Comparison of ENCODE assay signal across 1 cellular context in the genomic region with DNA sequence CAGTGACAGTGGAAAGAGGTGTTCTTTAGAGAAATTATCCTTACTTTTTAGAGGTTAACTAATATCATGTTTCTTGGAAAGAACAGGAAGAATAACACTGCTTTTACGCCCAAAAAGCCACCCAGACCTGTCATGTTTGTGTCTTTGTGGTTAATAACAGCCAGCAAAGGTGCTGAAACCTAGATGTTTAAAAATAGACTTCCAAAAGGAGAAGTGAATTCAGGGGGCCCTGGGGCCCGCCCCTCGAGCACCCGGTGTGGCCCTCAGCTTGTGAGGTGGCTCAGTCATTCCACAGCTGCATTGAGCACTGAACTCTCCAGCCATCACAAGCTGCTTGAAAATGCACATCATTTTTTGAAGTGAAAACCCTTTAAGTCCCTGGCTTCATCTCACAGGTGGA.
A peak's percentile ranks its signal among the peaks of the same experiment; 100 is the strongest.
TF ChIP-seq lines count a peak whose summit lies in the region.

No MANE protein-coding gene starts in this region.

TF ChIP-seq in GM12878, 131 proteins besides CTCF, POLR2A, EP300 and RAD21 (continued from another document):
- TF ChIP-seq ZNF24 (IDR thresholded peaks at IDR 0.05), result peak; percentile 32; the same call in 1 of the 2 replicates
- peak; percentile 99 for TF ChIP-seq SPI1 (IDR thresholded peaks at IDR 0.05; ENCODE audit: borderline replicate concordance, insufficient read depth, low read depth, low read length)
- TF ChIP-seq, protein P1, sequence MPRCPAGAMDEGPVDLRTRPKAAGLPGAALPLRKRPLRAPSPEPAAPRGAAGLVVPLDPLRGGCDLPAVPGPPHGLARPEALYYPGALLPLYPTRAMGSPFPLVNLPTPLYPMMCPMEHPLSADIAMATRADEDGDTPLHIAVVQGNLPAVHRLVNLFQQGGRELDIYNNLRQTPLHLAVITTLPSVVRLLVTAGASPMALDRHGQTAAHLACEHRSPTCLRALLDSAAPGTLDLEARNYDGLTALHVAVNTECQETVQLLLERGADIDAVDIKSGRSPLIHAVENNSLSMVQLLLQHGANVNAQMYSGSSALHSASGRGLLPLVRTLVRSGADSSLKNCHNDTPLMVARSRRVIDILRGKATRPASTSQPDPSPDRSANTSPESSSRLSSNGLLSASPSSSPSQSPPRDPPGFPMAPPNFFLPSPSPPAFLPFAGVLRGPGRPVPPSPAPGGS (IDR thresholded peaks at IDR 0.05; ENCODE audit: borderline replicate concordance, insufficient read depth, low read depth, low read length, poor library complexity, severe bottlenecking), result peak; percentile 56
- TF ChIP-seq, protein P2, sequence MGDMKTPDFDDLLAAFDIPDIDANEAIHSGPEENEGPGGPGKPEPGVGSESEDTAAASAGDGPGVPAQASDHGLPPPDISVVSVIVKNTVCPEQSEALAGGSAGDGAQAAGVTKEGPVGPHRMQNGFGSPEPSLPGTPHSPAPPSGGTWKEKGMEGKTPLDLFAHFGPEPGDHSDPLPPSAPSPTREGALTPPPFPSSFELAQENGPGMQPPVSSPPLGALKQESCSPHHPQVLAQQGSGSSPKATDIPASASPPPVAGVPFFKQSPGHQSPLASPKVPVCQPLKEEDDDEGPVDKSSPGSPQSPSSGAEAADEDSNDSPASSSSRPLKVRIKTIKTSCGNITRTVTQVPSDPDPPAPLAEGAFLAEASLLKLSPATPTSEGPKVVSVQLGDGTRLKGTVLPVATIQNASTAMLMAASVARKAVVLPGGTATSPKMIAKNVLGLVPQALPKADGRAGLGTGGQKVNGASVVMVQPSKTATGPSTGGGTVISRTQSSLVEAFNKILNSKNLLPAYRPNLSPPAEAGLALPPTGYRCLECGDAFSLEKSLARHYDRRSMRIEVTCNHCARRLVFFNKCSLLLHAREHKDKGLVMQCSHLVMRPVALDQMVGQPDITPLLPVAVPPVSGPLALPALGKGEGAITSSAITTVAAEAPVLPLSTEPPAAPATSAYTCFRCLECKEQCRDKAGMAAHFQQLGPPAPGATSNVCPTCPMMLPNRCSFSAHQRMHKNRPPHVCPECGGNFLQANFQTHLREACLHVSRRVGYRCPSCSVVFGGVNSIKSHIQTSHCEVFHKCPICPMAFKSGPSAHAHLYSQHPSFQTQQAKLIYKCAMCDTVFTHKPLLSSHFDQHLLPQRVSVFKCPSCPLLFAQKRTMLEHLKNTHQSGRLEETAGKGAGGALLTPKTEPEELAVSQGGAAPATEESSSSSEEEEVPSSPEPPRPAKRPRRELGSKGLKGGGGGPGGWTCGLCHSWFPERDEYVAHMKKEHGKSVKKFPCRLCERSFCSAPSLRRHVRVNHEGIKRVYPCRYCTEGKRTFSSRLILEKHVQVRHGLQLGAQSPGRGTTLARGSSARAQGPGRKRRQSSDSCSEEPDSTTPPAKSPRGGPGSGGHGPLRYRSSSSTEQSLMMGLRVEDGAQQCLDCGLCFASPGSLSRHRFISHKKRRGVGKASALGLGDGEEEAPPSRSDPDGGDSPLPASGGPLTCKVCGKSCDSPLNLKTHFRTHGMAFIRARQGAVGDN (IDR thresholded peaks at IDR 0.05), result no peak
- TF ChIP-seq ATF7 (IDR thresholded peaks at IDR 0.05; ENCODE audit: low read depth), result peak; percentile 83
- peak; percentile 74 for TF ChIP-seq MTA3 (IDR thresholded peaks at IDR 0.05; ENCODE audit: borderline replicate concordance, low read length)
- peak; percentile 58; the same call in 1 of the 2 replicates for TF ChIP-seq MXI1 (IDR thresholded peaks at IDR 0.05; ENCODE audit: low read depth, low read length)
- no peak for TF ChIP-seq ZSCAN29 (IDR thresholded peaks at IDR 0.05)
- TF ChIP-seq NR2C1 (IDR thresholded peaks at IDR 0.05), result no peak
- peak; percentile 89 for TF ChIP-seq TAF1 (IDR thresholded peaks at IDR 0.05; ENCODE audit: borderline replicate concordance, low read depth, low read length)
- TF ChIP-seq, protein P3, sequence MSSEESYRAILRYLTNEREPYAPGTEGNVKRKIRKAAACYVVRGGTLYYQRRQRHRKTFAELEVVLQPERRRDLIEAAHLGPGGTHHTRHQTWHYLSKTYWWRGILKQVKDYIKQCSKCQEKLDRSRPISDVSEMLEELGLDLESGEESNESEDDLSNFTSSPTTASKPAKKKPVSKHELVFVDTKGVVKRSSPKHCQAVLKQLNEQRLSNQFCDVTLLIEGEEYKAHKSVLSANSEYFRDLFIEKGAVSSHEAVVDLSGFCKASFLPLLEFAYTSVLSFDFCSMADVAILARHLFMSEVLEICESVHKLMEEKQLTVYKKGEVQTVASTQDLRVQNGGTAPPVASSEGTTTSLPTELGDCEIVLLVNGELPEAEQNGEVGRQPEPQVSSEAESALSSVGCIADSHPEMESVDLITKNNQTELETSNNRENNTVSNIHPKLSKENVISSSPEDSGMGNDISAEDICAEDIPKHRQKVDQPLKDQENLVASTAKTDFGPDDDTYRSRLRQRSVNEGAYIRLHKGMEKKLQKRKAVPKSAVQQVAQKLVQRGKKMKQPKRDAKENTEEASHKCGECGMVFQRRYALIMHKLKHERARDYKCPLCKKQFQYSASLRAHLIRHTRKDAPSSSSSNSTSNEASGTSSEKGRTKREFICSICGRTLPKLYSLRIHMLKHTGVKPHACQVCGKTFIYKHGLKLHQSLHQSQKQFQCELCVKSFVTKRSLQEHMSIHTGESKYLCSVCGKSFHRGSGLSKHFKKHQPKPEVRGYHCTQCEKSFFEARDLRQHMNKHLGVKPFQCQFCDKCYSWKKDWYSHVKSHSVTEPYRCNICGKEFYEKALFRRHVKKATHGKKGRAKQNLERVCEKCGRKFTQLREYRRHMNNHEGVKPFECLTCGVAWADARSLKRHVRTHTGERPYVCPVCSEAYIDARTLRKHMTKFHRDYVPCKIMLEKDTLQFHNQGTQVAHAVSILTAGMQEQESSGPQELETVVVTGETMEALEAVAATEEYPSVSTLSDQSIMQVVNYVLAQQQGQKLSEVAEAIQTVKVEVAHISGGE (CRISPR knock-in tag; IDR thresholded peaks at IDR 0.05), result no peak
- TF ChIP-seq MTA2 (IDR thresholded peaks at IDR 0.05; ENCODE audit: low read depth), result peak; percentile 93
- peak; percentile 46 to 56; a peak in 2 of 4 replicates for TF ChIP-seq BHLHE40 (IDR thresholded peaks at IDR 0.05; ENCODE audit: borderline replicate concordance in 1 of 2, low read depth in 2 of 2, low read length in 1 of 2)
